ENCODE assay signal across 10 cellular contexts in genomic region chr3:134375542-134376384, GRCh38. TPM values are rescaled to one million over a fixed set of nuclear protein-coding genes. Genes with fewer than 3 reads are reported as not detected.
DNase-seq lines count a peak whose midpoint lies in the region; ATAC-seq and TF ChIP-seq lines count a peak whose summit lies in the region.
"Had no signal": no experiment of that assay in that cellular context is flagged by ENCODE, and none has a peak within 500 bp of the region (broad histone marks: within the 10 kb centered on the region; RNA-seq: fewer than 3 reads in every experiment).

No MANE protein-coding gene starts in this region.

- peaks cover 24% of the 10 kb centered on the region for H3K79me2 ChIP-seq in smooth muscle cell (ENCODE audit: low read depth)

- H3K36me3 ChIP-seq in HUES64 (ENCODE audit: insufficient read depth, low read length): peaks cover 16% of the 10 kb centered on the region
- no peaks in the 10 kb centered on the region for H3K36me3 ChIP-seq in smooth muscle cell (ENCODE audit: low read depth)

- peaks cover 45% of the 10 kb centered on the region for H3K4me1 Mint-ChIP-seq in brain

- peak overlapping the region; percentile 90 for H3K4me3 ChIP-seq in HUES64 (ENCODE audit: low read length)
- peak overlapping the region; percentile 72 for H3K4me3 ChIP-seq in smooth muscle cell

- H3K9me3 ChIP-seq in HUES64 (ENCODE audit: insufficient read depth, low read depth, low read length) (no peaks in the 10 kb centered on the region), smooth muscle cell (replicated peaks; ENCODE audit: low read depth) (no peaks in the 10 kb centered on the region)

- no peak overlapping the region for H2AFZ ChIP-seq in smooth muscle cell (ENCODE audit: low read depth)

- H3K4me3 Mint-ChIP-seq in brain: peak overlapping the region; percentile 92 to 98 (median 97)

- DNase-seq in smooth muscle cell (lab: John Stamatoyannopoulos, UW; ENCODE audit: unreplicated experiment) (no peak), inferior parietal cortex (ENCODE audit: extremely low spot score) (no peak), NCI-H524 (lab: John Stamatoyannopoulos, UW) (no peak), HCEC 1CT (no peak)

- H3K27ac Mint-ChIP-seq in brain: peak overlapping the region; percentile 63 to 99 (median 98)

- peaks cover 5% of the 10 kb centered on the region for H3F3A ChIP-seq in smooth muscle cell (ENCODE audit: low read depth)

- peaks cover 0 to under 1% (median 0%) of the 10 kb centered on the region in 5 experiments for H3K9me3 Mint-ChIP-seq in brain

- H3K36me3 Mint-ChIP-seq in brain: peaks cover 16% of the 10 kb centered on the region

- H3K9ac ChIP-seq in HUES64 (ENCODE audit: low read depth, low read length): peak overlapping the region; percentile 99
- H3K9ac ChIP-seq in smooth muscle cell (ENCODE audit: low read depth): no peak overlapping the region

- peaks cover 28% of the 10 kb centered on the region for H4K20me1 ChIP-seq in smooth muscle cell (ENCODE audit: low read depth)

- 61% methylated on average over 8 of the region's 8 CpGs for WGBS in HUES64
- 66% methylated on average over 8 of the region's 8 CpGs for WGBS in smooth muscle cell (ENCODE audit: low lambda C conversion rate)

- peak overlapping the region; percentile 79 for H3K4me2 ChIP-seq in smooth muscle cell

- peaks cover 47% of the 10 kb centered on the region for H3K27me3 Mint-ChIP-seq in brain

- no peak for TF ChIP-seq CTCF in brain (conservative IDR thresholded peaks at IDR 0.05)
- no peak for TF ChIP-seq CTCF in smooth muscle cell (IDR thresholded peaks at IDR 0.05; ENCODE audit: borderline replicate concordance, insufficient read depth, poor library complexity, severe bottlenecking)

- H3K4me1 ChIP-seq in HUES64 (ENCODE audit: insufficient read depth, low read length) (peaks cover 42% of the 10 kb centered on the region), smooth muscle cell (ENCODE audit: low read depth) (peaks cover 21% of the 10 kb centered on the region)

- H3K27me3 ChIP-seq in HUES64 (ENCODE audit: insufficient read depth, low read length) (peaks cover 30% of the 10 kb centered on the region), layer of hippocampus (ENCODE audit: control insufficient read depth, insufficient read depth, low read length) (no peaks in the 10 kb centered on the region), smooth muscle cell (ENCODE audit: low read depth) (no peaks in the 10 kb centered on the region)

- H3K27ac ChIP-seq in HUES64 (ENCODE audit: low read depth, low read length) (peak overlapping the region; percentile 100; the same call in 1 of the 2 replicates), layer of hippocampus (ENCODE audit: low read depth, low read length) (peak overlapping the region; percentile 98), smooth muscle cell (ENCODE audit: low read depth) (no peak overlapping the region)
- H3K27ac ChIP-seq: HL-60 had no signal

- no peak for ATAC-seq in HG03039 (IDR thresholded peaks at IDR 0.05; ENCODE audit: unreplicated experiment)

RNA-seq across cellular contexts. Expression of gene AMOTL2, which starts 1.5 kb away (rescaled TPM):
- polyA plus RNA-seq in HUES64 (2013, experiment 1 of 2): 32.8 TPM
- polyA plus RNA-seq in HUES64 (2013, experiment 2 of 2): 42.5 TPM
- 23.5 TPM for polyA plus RNA-seq in brain (ENCODE audit: insufficient read depth, low read depth, low replicate concordance)
- 103 and 114 TPM in 2 replicates for total RNA-seq in smooth muscle cell
- polyA plus RNA-seq in smooth muscle cell: 92.1 and 109 TPM in 2 replicates
- total RNA-seq: T-helper 1 cell treated with Interleukin-12 subunit alpha and Interleukin-12 subunit beta and Interleukin-4 antibody, amounts not matched to agents 30 ng/mL and 1 ng/mL, for 36 hours had no signal
